ENCODE assay signal across 8 cellular contexts in genomic region chr13:52406629-52407028, GRCh38. TPM values are rescaled to one million over a fixed set of nuclear protein-coding genes. Genes with fewer than 3 reads are reported as not detected.
DNase-seq lines count a peak whose midpoint lies in the region; ATAC-seq and TF ChIP-seq lines count a peak whose summit lies in the region.

No MANE protein-coding gene starts in this region.

- peaks cover 32% of the 10 kb centered on the region for H3K27me3 Mint-ChIP-seq in activated CD4-positive, alpha-beta T cell treated with anti-CD3 and anti-CD28 coated beads, Interleukin-2, amount 10 ng/mL, durations not matched to agents 7 days and 5 days
- peaks cover 12% of the 10 kb centered on the region for H3K27me3 Mint-ChIP-seq in activated T-helper 17 cell treated with anti-CD3 and anti-CD28 coated beads, Interleukin-2, amount 50 U/mL, for 72 hours

- intact Hi-C loops in head of caudate nucleus (cut with DNase I) = no loop called here

- no peaks in the 10 kb centered on the region for H3K9me3 Mint-ChIP-seq in activated CD4-positive, alpha-beta T cell treated with anti-CD3 and anti-CD28 coated beads, Interleukin-2, amount 10 ng/mL, durations not matched to agents 7 days and 5 days
- no peaks in the 10 kb centered on the region for H3K9me3 Mint-ChIP-seq in activated T-helper 17 cell treated with anti-CD3 and anti-CD28 coated beads, Interleukin-2, amount 50 U/mL, for 72 hours

- no peak for ATAC-seq in activated T-helper 17 cell treated with anti-CD3 and anti-CD28 coated beads, Interleukin-2, amount 50 U/mL, for 72 hours (replicated peaks)
- ATAC-seq in GM18502 (IDR thresholded peaks at IDR 0.05; ENCODE audit: poor library complexity, unreplicated experiment) = no peak

- POLR2A ChIA-PET in activated CD4-positive, alpha-beta T cell treated with anti-CD3 and anti-CD28 coated beads, Interleukin-2, amount 10 ng/mL, durations not matched to agents 7 days and 5 days (lab: Charles Lee) = no interaction called here

- peak overlapping the region; percentile 28 for H3K4me3 Mint-ChIP-seq in activated CD4-positive, alpha-beta T cell treated with anti-CD3 and anti-CD28 coated beads, Interleukin-2, amount 10 ng/mL, durations not matched to agents 7 days and 5 days
- peak overlapping the region; percentile 62 for H3K4me3 Mint-ChIP-seq in activated T-helper 17 cell treated with anti-CD3 and anti-CD28 coated beads, Interleukin-2, amount 50 U/mL, for 72 hours

- H3K36me3 ChIP-seq in right atrium auricular region = peaks cover 6% of the 10 kb centered on the region

- CTCF ChIA-PET in activated CD4-positive, alpha-beta T cell treated with anti-CD3 and anti-CD28 coated beads, Interleukin-2, amount 10 ng/mL, durations not matched to agents 7 days and 5 days (lab: Charles Lee) = interaction anchor here (0.9 to 2.1 kb wide), 2 partner anchors 10 to 44 kb away, joined by 5 to 6 read pairs; partner anchors contain the start of gene VPS36

- TF ChIP-seq CTCF in right atrium auricular region (IDR thresholded peaks at IDR 0.05) = no peak

- peaks cover 0 to 14% of the 10 kb centered on the region in 2 donors for H3K4me1 ChIP-seq in right atrium auricular region

- H3K4me3 ChIP-seq in right atrium auricular region (peak overlapping the region in 1 of 2 donors; percentile 68), skin epidermis (peak overlapping the region in 1 of 7 experiments; percentile 62)

- H3K27ac ChIP-seq in right atrium auricular region = peak overlapping the region; percentile 14 to 60
- peak overlapping the region in 11 of 21 experiments; percentile 4 to 82 (median 69) for H3K27ac ChIP-seq in skin epidermis

- H3K27ac Mint-ChIP-seq in activated CD4-positive, alpha-beta T cell treated with anti-CD3 and anti-CD28 coated beads, Interleukin-2, amount 10 ng/mL, durations not matched to agents 7 days and 5 days = no peak overlapping the region
- no peak overlapping the region for H3K27ac Mint-ChIP-seq in activated T-helper 17 cell treated with anti-CD3 and anti-CD28 coated beads, Interleukin-2, amount 50 U/mL, for 72 hours

- no peaks in the 10 kb centered on the region for H3K9me3 ChIP-seq in right atrium auricular region

- no peak for DNase-seq in activated CD4-positive, alpha-beta T cell treated with anti-CD3 and anti-CD28 coated beads, Interleukin-2, amount 10 ng/mL, durations not matched to agents 7 days and 5 days
- no peak for DNase-seq in activated CD4-positive, alpha-beta T cell treated with anti-CD3 and anti-CD28 coated beads for 4 hours
- DNase-seq in right atrium auricular region (ENCODE audit: low spot score) (no peak), head of caudate nucleus (no peak)
- no peak for DNase-seq in effector CD8-positive, alpha-beta T cell (lab: John Stamatoyannopoulos, UW)

- H3K36me3 Mint-ChIP-seq in activated CD4-positive, alpha-beta T cell treated with anti-CD3 and anti-CD28 coated beads, Interleukin-2, amount 10 ng/mL, durations not matched to agents 7 days and 5 days (ENCODE audit: low read depth) = peaks cover 16% of the 10 kb centered on the region
- H3K36me3 Mint-ChIP-seq in activated T-helper 17 cell treated with anti-CD3 and anti-CD28 coated beads, Interleukin-2, amount 50 U/mL, for 72 hours (ENCODE audit: low read depth) = peaks cover 10% of the 10 kb centered on the region

- peaks cover 21% of the 10 kb centered on the region for H3K4me1 Mint-ChIP-seq in activated CD4-positive, alpha-beta T cell treated with anti-CD3 and anti-CD28 coated beads, Interleukin-2, amount 10 ng/mL, durations not matched to agents 7 days and 5 days
- peaks cover under 1% of the 10 kb centered on the region for H3K4me1 Mint-ChIP-seq in activated T-helper 17 cell treated with anti-CD3 and anti-CD28 coated beads, Interleukin-2, amount 50 U/mL, for 72 hours

- H3K27me3 ChIP-seq in right atrium auricular region = no peaks in the 10 kb centered on the region

RNA-seq across cellular contexts. Expression of gene THSD1, which starts 0.7 kb away (rescaled TPM):
- total RNA-seq in activated CD4-positive, alpha-beta T cell treated with anti-CD3 and anti-CD28 coated beads, Interleukin-2, amount 10 ng/mL, durations not matched to agents 7 days and 5 days = under 1 TPM; 0.27 to 0.31 TPM
- under 1 TPM; 0.32 to 0.54 TPM for total RNA-seq in activated T-helper 17 cell treated with anti-CD3 and anti-CD28 coated beads, Interleukin-2, amount 50 U/mL, for 72 hours
- total RNA-seq in right atrium auricular region = 1 to 10 TPM; 6.5 to 7.3 TPM

RNA-seq across cellular contexts. Expression of gene VPS36, which starts 43.8 kb away (rescaled TPM):
- 10 to 100 TPM; 42.7 to 47.4 TPM for total RNA-seq in activated CD4-positive, alpha-beta T cell treated with anti-CD3 and anti-CD28 coated beads, Interleukin-2, amount 10 ng/mL, durations not matched to agents 7 days and 5 days
- total RNA-seq in activated T-helper 17 cell treated with anti-CD3 and anti-CD28 coated beads, Interleukin-2, amount 50 U/mL, for 72 hours = 10 to 100 TPM; 24.0 to 37.6 TPM
- 10 to 100 TPM; 28.3 to 61.3 TPM for total RNA-seq in right atrium auricular region

RNA-seq across cellular contexts. Expression of gene CKAP2, which starts 48.6 kb away (rescaled TPM):
- 100 to 1,000 TPM in 1 of 2 experiments, 10 to 100 TPM in 1; 94.1 to 119 TPM for total RNA-seq in activated CD4-positive, alpha-beta T cell treated with anti-CD3 and anti-CD28 coated beads, Interleukin-2, amount 10 ng/mL, durations not matched to agents 7 days and 5 days
- total RNA-seq in activated T-helper 17 cell treated with anti-CD3 and anti-CD28 coated beads, Interleukin-2, amount 50 U/mL, for 72 hours = 10 to 100 TPM; 61.0 to 79.7 TPM
- 1 to 10 TPM; 4.7 to 7.0 TPM for total RNA-seq in right atrium auricular region

Comparison
In these comparisons a context has a peak if more than half of its experiments do, and no peak if none do; other contexts are left out.
1. RNA of gene THSD1, which starts 0.7 kb away (total RNA-seq): 6.5 to 7.3 TPM in right atrium auricular region; 0.32 to 0.54 TPM in activated T-helper 17 cell treated with anti-CD3 and anti-CD28 coated beads, Interleukin-2, amount 50 U/mL, for 72 hours and 0.27 to 0.31 TPM in activated CD4-positive, alpha-beta T cell treated with anti-CD3 and anti-CD28 coated beads, Interleukin-2, amount 10 ng/mL, durations not matched to agents 7 days and 5 days; every median in the first group is over 4 times any median in the second.
2. RNA of gene CKAP2, which starts 48.6 kb away (total RNA-seq): 94.1 to 119 TPM in activated CD4-positive, alpha-beta T cell treated with anti-CD3 and anti-CD28 coated beads, Interleukin-2, amount 10 ng/mL, durations not matched to agents 7 days and 5 days and 61.0 to 79.7 TPM in activated T-helper 17 cell treated with anti-CD3 and anti-CD28 coated beads, Interleukin-2, amount 50 U/mL, for 72 hours; 4.7 to 7.0 TPM in right atrium auricular region; every median in the first group is over 4 times any median in the second.